8 cellular contexts compared by ENCODE assay signal in genomic region chr10:110005716-110006115, GRCh38. TPM values are rescaled to one million over a fixed set of nuclear protein-coding genes. Genes with fewer than 3 reads are reported as not detected.
DNase-seq lines count a peak whose midpoint lies in the region; ATAC-seq and TF ChIP-seq lines count a peak whose summit lies in the region.

No MANE protein-coding gene starts in this region.

- intact Hi-C loops in activated CD4-positive, alpha-beta T cell treated with anti-CD3 and anti-CD28 coated beads, Interleukin-2, amount 10 ng/mL, durations not matched to agents 24 days and 14 days (cut with micrococcal nuclease), result loop anchor here (1.0 to 5.0 kb wide), 5 partner anchors 7 to 221 kb away; no protein-coding TSS in a partner anchor
- intact Hi-C loops in ascending aorta (cut with DNase I), result loop anchor here (2.0 to 5.0 kb wide), 6 partner anchors 71 to 562 kb away; partner anchors contain the start of genes SMC3 and XPNPEP1

- H3K9me3 Mint-ChIP-seq in activated CD4-positive, alpha-beta T cell treated with anti-CD3 and anti-CD28 coated beads, Interleukin-2, amount 10 ng/mL, durations not matched to agents 24 days and 14 days, result no peaks in the 10 kb centered on the region

- peak overlapping the region in 1 of 2 donors; percentile 38 for H3K9ac ChIP-seq in stomach smooth muscle (ENCODE audit: low read length in 2 of 2)

- H3K4me3 ChIP-seq in ascending aorta, result peak overlapping the region; percentile 68 to 100
- peak overlapping the region; percentile 68 to 80 for H3K4me3 ChIP-seq in stomach smooth muscle (ENCODE audit: low read length in 2 of 2)

- no peak for TF ChIP-seq CTCF in ascending aorta (IDR thresholded peaks at IDR 0.05)

- peaks cover 3 to 7% of the 10 kb centered on the region in 2 donors for H3K4me1 ChIP-seq in ascending aorta
- peaks cover 19% of the 10 kb centered on the region for H3K4me1 ChIP-seq in stomach smooth muscle (ENCODE audit: control insufficient read depth, insufficient read depth, low read length)

- peaks cover 4% of the 10 kb centered on the region for H3K27me3 Mint-ChIP-seq in activated CD4-positive, alpha-beta T cell treated with anti-CD3 and anti-CD28 coated beads, Interleukin-2, amount 10 ng/mL, durations not matched to agents 24 days and 14 days

- H3K4me1 Mint-ChIP-seq in activated CD4-positive, alpha-beta T cell treated with anti-CD3 and anti-CD28 coated beads, Interleukin-2, amount 10 ng/mL, durations not matched to agents 24 days and 14 days, result peaks cover 24% of the 10 kb centered on the region

- DNase-seq in activated CD4-positive, alpha-beta T cell treated with anti-CD3 and anti-CD28 coated beads, Interleukin-2, amount 10 ng/mL, durations not matched to agents 24 days and 14 days, result peak; percentile 69
- DNase-seq in activated CD4-positive, alpha-beta T cell treated with anti-CD3 and anti-CD28 coated beads, Interleukin-2, amount 50 U/mL, for 48 hours, result no peak
- no peak for DNase-seq in ascending aorta (ENCODE audit: low spot score in 2 of 2)
- peak; percentile 77 for DNase-seq in islet precursor cell
- DNase-seq in effector CD8-positive, alpha-beta T cell (lab: John Stamatoyannopoulos, UW), result no peak
- DNase-seq in LoVo (ENCODE audit: low spot score), result no peak

- H3K4me3 Mint-ChIP-seq in activated CD4-positive, alpha-beta T cell treated with anti-CD3 and anti-CD28 coated beads, Interleukin-2, amount 10 ng/mL, durations not matched to agents 24 days and 14 days, result no peak overlapping the region

- no peak overlapping the region for H3K27ac Mint-ChIP-seq in activated CD4-positive, alpha-beta T cell treated with anti-CD3 and anti-CD28 coated beads, Interleukin-2, amount 10 ng/mL, durations not matched to agents 24 days and 14 days

- H3K27me3 ChIP-seq in ascending aorta (no peaks in the 10 kb centered on the region), stomach smooth muscle (ENCODE audit: control insufficient read depth in 1 of 2, insufficient read depth in 2 of 2, low read length in 2 of 2) (no peaks in the 10 kb centered on the region)

- no peaks in the 10 kb centered on the region for H3K9me3 ChIP-seq in ascending aorta
- H3K9me3 ChIP-seq in stomach smooth muscle (ENCODE audit: control insufficient read depth in 2 of 2, low read length in 2 of 2), result no peaks in the 10 kb centered on the region

- H3K36me3 ChIP-seq in ascending aorta (no peaks in the 10 kb centered on the region), stomach smooth muscle (ENCODE audit: control insufficient read depth in 2 of 2, insufficient read depth in 2 of 2, low read length in 2 of 2) (no peaks in the 10 kb centered on the region)

- ATAC-seq in GM19351 (IDR thresholded peaks at IDR 0.05; ENCODE audit: unreplicated experiment), result no peak

- H3K36me3 Mint-ChIP-seq in activated CD4-positive, alpha-beta T cell treated with anti-CD3 and anti-CD28 coated beads, Interleukin-2, amount 10 ng/mL, durations not matched to agents 24 days and 14 days (ENCODE audit: low read depth), result no peaks in the 10 kb centered on the region

- H3K27ac ChIP-seq in ascending aorta, result peak overlapping the region; percentile 94 to 99
- peak overlapping the region; percentile 41 for H3K27ac ChIP-seq in stomach smooth muscle (ENCODE audit: low read length)

RNA-seq across cellular contexts. Expression of gene ADD3, which starts 2.1 kb away (rescaled TPM):
- 28.4 and 28.9 TPM in 2 replicates for total RNA-seq in activated CD4-positive, alpha-beta T cell treated with anti-CD3 and anti-CD28 coated beads, Interleukin-2, amount 10 ng/mL, durations not matched to agents 24 days and 14 days
- 93.0 TPM for total RNA-seq in ascending aorta

Comparison
In these comparisons a context has a peak if more than half of its experiments do, and no peak if none do; other contexts are left out.
1. DNase-seq: peak in activated CD4-positive, alpha-beta T cell treated with anti-CD3 and anti-CD28 coated beads, Interleukin-2, amount 10 ng/mL, durations not matched to agents 24 days and 14 days (single experiment) and islet precursor cell (single experiment); none in activated CD4-positive, alpha-beta T cell treated with anti-CD3 and anti-CD28 coated beads, Interleukin-2, amount 50 U/mL, for 48 hours (0 of 2), ascending aorta (0 of 2), effector CD8-positive, alpha-beta T cell (single experiment) and LoVo (single experiment).